Comparison of ENCODE assay signal across 17 cellular contexts in the genomic region with DNA sequence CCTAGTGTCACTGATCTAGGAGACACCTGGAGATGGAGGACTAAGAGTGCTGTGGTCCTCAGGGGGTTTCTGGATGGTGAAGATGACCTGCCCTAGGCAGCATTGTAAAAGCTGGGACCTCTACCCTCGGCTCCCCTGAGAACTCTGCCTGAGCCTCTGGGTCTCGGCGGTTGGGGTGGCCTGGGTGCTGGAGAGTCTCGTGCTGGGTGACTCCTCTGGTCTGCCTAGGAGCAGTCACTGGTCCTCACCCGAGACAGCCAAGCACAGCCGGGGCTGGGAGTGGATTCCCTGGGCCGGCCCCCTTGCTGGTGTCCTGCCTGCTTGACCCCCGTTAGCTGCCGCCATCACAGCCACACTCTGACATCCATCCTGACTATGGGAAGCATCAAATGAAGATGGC.
"Had no signal": no experiment of that assay in that cellular context is flagged by ENCODE, and none has a peak within 500 bp of the region (broad histone marks: within the 10 kb centered on the region; RNA-seq: fewer than 3 reads in every experiment).

No MANE protein-coding gene starts in this region.

- H3K9me3 ChIP-seq: heart left ventricle, left ventricle myocardium inferior had no signal

- H3K27ac ChIP-seq: epithelial cell of prostate had no signal

- H3K27me3 ChIP-seq: heart left ventricle had no signal

- DNase-seq: activated CD4-positive, alpha-beta T cell treated with anti-CD3 and anti-CD28 coated beads, Interleukin-2, amount 50 U/mL, for 1 hour; activated effector memory CD4-positive, alpha-beta T cell treated with anti-CD3 and anti-CD28 coated beads, Interleukin-2, amount 50 U/mL, for 16 hours; activated naive CD4-positive, alpha-beta T cell treated with anti-CD3 and anti-CD28 coated beads, Interleukin-2, amount 50 U/mL, for 16 hours; activated T-cell treated with anti-CD3 and anti-CD28 coated beads, Interleukin-2, amount 50 U/mL, for 72 hours; cerebellar nuclear complex; effector memory CD8-positive, alpha-beta T cell; left ventricle myocardium inferior; mammary epithelial cell; stimulated activated CD4-positive, alpha-beta T cell treated with anti-CD3 and anti-CD28 coated beads, Interleukin-4, amount 100 ng/mL, for 24 hours had no signal

- H3K4me2 ChIP-seq: smooth muscle cell had no signal

- FAIRE-seq: astrocyte, bronchial epithelial cell, frontal cortex had no signal

- H3K4me3 ChIP-seq: heart left ventricle, left ventricle myocardium inferior, smooth muscle cell had no signal

- ATAC-seq: activated CD4-positive, CD25-positive, alpha-beta regulatory T cell treated with anti-CD3 and anti-CD28 coated beads, Interleukin-2, amount 50 U/mL, for 24 hours; activated T-cell treated with anti-CD3 and anti-CD28 coated beads, Interleukin-2, amount 50 U/mL, for 72 hours; effector memory CD8-positive, alpha-beta T cell; stimulated activated memory B cell treated with anti-CD40 and anti-IgM and Interleukin-4, amounts not matched to agents 10 μg/mL and 1 μg/mL and 100 μg/mL, for 72 hours had no signal
